Comparison of ENCODE assay signal across 1 cellular context in the genomic region with DNA sequence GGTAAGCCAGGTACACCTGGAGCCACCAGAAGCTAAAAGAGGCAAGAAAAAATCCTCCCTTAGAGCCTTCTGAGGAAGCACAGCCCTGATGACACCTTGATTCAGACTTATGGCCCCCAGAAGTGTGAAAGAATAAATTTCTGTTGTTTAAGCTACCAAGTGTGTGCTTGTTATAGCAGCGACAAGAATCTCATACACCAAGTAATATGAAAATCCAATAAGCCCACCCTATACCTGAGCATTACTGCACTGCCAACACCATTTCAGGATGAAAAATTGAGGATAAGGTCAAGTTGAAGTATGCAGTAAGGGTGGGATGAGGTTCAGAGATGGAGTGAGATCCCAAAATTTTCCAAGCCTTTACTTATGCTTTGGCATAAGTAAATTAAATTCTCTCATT.
A peak's percentile ranks its signal among the peaks of the same experiment; 100 is the strongest.
TF ChIP-seq lines count a peak whose summit lies in the region.

No MANE protein-coding gene starts in this region.

TF ChIP-seq in HepG2, 621 proteins besides CTCF, POLR2A, EP300 and RAD21:
- TF ChIP-seq, protein P1, sequence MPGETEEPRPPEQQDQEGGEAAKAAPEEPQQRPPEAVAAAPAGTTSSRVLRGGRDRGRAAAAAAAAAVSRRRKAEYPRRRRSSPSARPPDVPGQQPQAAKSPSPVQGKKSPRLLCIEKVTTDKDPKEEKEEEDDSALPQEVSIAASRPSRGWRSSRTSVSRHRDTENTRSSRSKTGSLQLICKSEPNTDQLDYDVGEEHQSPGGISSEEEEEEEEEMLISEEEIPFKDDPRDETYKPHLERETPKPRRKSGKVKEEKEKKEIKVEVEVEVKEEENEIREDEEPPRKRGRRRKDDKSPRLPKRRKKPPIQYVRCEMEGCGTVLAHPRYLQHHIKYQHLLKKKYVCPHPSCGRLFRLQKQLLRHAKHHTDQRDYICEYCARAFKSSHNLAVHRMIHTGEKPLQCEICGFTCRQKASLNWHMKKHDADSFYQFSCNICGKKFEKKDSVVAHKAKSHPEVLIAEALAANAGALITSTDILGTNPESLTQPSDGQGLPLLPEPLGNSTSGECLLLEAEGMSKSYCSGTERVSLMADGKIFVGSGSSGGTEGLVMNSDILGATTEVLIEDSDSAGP (CRISPR knock-in tag; IDR thresholded peaks at IDR 0.05; ENCODE audit: borderline replicate concordance), result no peak
- peak; percentile 91 for TF ChIP-seq ZNF12 (CRISPR knock-in tag; IDR thresholded peaks at IDR 0.05)
